ENCODE assay signal across 1 cellular context in genomic region chr15:51368307-51368706, GRCh38.
TF ChIP-seq lines count a peak whose summit lies in the region.

No MANE protein-coding gene starts in this region.

TF ChIP-seq in HepG2, 621 proteins besides CTCF, POLR2A, EP300 and RAD21:
- TF ChIP-seq ZBTB20 (CRISPR knock-in tag; IDR thresholded peaks at IDR 0.05; ENCODE audit: borderline replicate concordance, low read depth) (no peak), STAT6 (CRISPR knock-in tag; IDR thresholded peaks at IDR 0.05; ENCODE audit: borderline replicate concordance) (no peak)
TF ChIP-seq in HepG2: peak in this region for 0.
